In the genomic region with DNA sequence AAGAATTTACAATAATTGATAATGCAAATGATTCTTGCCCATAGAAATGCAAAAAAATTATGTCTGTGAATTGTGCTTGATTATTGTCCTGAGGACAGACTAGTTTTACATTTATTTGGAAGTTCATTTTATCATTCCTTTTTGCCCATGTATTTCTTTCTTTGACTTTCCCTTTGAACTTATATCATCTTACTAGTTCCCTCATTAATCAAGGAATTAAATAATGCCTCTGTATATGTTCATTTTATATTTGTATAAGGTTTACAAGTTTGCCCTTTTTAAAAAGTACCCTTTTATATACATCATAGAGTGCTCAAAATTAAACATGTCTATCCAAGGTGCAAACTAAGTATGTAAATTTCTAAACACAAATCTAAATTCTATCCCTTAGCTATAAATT, we compare ENCODE assay signal across 34 cellular contexts.
"Had no signal": no experiment of that assay in that cellular context is flagged by ENCODE, and none has a peak within 500 bp of the region (broad histone marks: within the 10 kb centered on the region; RNA-seq: fewer than 3 reads in every experiment).

No MANE protein-coding gene starts in this region.

- H3K36me3 ChIP-seq: MG63 had no signal

- DNase-seq: Karpas-422, Kasumi-1, MG63, MM.1S, MV-4-11, NCI-H1048, NCI-H1092, NCI-H1092 treated with DMSO at 0.1 percent for 48 hours, NCI-H1105, NCI-H1105 treated with DMSO at 0.1 percent for 48 hours, NCI-H1417, NCI-H1417 treated with DMSO at 0.1 percent for 48 hours, NCI-H1436, NCI-H1436 treated with DMSO at 0.1 percent for 48 hours, NCI-H146, NCI-H1694, NCI-H1694 treated with DMSO at 0.1 percent for 48 hours, NCI-H187, NCI-H187 treated with DMSO at 0.1 percent for 48 hours, NCI-H1930, NCI-H2029 treated with DMSO at 0.1 percent for 48 hours, NCI-H2081, NCI-H2081 treated with DMSO at 0.1 percent for 48 hours, NCI-H2107, NCI-H2171, NCI-H2171 treated with DMSO at 0.1 percent for 48 hours, NCI-H2227 treated with DMSO at 0.1 percent for 48 hours, NCI-H226, NCI-H345, NCI-H446, NCI-H446 treated with DMSO at 0.1 percent for 48 hours, NCI-H510A, NCI-H510A treated with DMSO at 0.1 percent for 48 hours, NCI-H524 had no signal

- H3K4me3 ChIP-seq: MG63 had no signal

- H3K9me3 ChIP-seq: MG63 had no signal
